ENCODE assay signal across 20 cellular contexts in the genomic region with DNA sequence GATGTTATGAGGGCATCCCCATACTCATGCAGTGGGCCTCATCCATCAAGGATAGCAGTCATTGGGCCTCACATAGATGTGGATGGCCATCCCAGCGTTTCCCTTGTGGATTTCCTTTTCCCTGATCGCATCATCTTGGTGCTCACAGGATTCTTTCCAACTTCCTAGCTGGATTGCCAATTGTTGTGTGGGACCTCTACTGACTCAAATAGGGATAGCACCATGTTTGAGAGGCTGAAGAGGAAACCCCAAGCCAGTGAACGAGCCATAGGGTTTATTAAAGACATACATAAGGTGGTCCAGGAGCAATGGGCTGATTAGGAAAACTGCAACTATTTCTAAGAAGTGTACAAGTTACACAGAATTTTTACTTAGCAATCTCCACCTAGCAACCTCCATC. TPM values are rescaled to one million over a fixed set of nuclear protein-coding genes. Genes with fewer than 3 reads are reported as not detected.
"Had no signal": no experiment of that assay in that cellular context is flagged by ENCODE, and none has a peak within 500 bp of the region (broad histone marks: within the 10 kb centered on the region; RNA-seq: fewer than 3 reads in every experiment).

No MANE protein-coding gene starts in this region.

- H3K27me3 Mint-ChIP-seq: activated naive CD4-positive, alpha-beta T cell treated with anti-CD3 and anti-CD28 coated beads, Interleukin-2, amount 50 U/mL, for 24 hours; stimulated activated naive CD8-positive, alpha-beta T cell treated with anti-CD3 and anti-CD28 coated beads, Interleukin-15, Interleukin-2, amounts not matched to agents 100 ng/mL and 50 ng/mL, for 24 hours; type B pancreatic cell had no signal

- H3K4me1 ChIP-seq: adrenal gland, esophagus muscularis mucosa, lower lobe of right lung, suprapubic skin had no signal

- H3K9me3 Mint-ChIP-seq: activated naive CD4-positive, alpha-beta T cell treated with anti-CD3 and anti-CD28 coated beads, Interleukin-2, amount 50 U/mL, for 24 hours; neural crest cell; stimulated activated naive CD8-positive, alpha-beta T cell treated with anti-CD3 and anti-CD28 coated beads, Interleukin-15, Interleukin-2, amounts not matched to agents 100 ng/mL and 50 ng/mL, for 24 hours; type B pancreatic cell had no signal

- H3K4me3 Mint-ChIP-seq: activated CD8-positive, alpha-beta T cell treated with anti-CD3 and anti-CD28 coated beads, Interleukin-2, amount 10 ng/mL, durations not matched to agents 7 days and 5 days; activated naive CD4-positive, alpha-beta T cell treated with anti-CD3 and anti-CD28 coated beads, Interleukin-2, amount 50 U/mL, for 24 hours; neural crest cell; stimulated activated naive CD8-positive, alpha-beta T cell treated with anti-CD3 and anti-CD28 coated beads, Interleukin-15, Interleukin-2, amounts not matched to agents 100 ng/mL and 50 ng/mL, for 24 hours; type B pancreatic cell had no signal

- H3K9me3 ChIP-seq: adrenal gland, lower lobe of right lung, ovary, suprapubic skin had no signal

- H3K36me3 ChIP-seq: adrenal gland, cardiac muscle cell, esophagus muscularis mucosa, lower lobe of right lung, ovary, suprapubic skin had no signal

- DNase-seq: activated CD4-positive, alpha-beta T cell treated with anti-CD3 and anti-CD28 coated beads for 4 hours; activated CD8-positive, alpha-beta memory T cell treated with anti-CD3 and anti-CD28 coated beads, Interleukin-2, amount 50 U/mL, for 4 hours; activated CD8-positive, alpha-beta T cell treated with anti-CD3 and anti-CD28 coated beads, Interleukin-2, amount 10 ng/mL, durations not matched to agents 7 days and 5 days; activated effector memory CD4-positive, alpha-beta T cell treated with anti-CD3 and anti-CD28 coated beads, Interleukin-2, amount 50 U/mL, for 16 hours; activated T-cell treated with anti-CD3 and anti-CD28 coated beads, Interleukin-2, amount 50 U/mL, for 48 hours; adrenal gland; left colon; lower lobe of right lung; midbrain; ovary had no signal

- H3K36me3 Mint-ChIP-seq: activated naive CD4-positive, alpha-beta T cell treated with anti-CD3 and anti-CD28 coated beads, Interleukin-2, amount 50 U/mL, for 24 hours; type B pancreatic cell had no signal

- H3K27ac ChIP-seq: adrenal gland, cardiac muscle cell, esophagus muscularis mucosa, lower lobe of right lung, ovary, suprapubic skin had no signal

- H3K4me3 ChIP-seq: adrenal gland, cardiac muscle cell, esophagus muscularis mucosa, lower lobe of right lung, ovary, suprapubic skin had no signal

- ATAC-seq: activated CD8-positive, alpha-beta T cell treated with anti-CD3 and anti-CD28 coated beads, Interleukin-2, amount 10 ng/mL, durations not matched to agents 7 days and 5 days; left colon; lower lobe of right lung; sciatic nerve had no signal

- H3K27ac Mint-ChIP-seq: activated CD8-positive, alpha-beta T cell treated with anti-CD3 and anti-CD28 coated beads, Interleukin-2, amount 10 ng/mL, durations not matched to agents 7 days and 5 days; activated naive CD4-positive, alpha-beta T cell treated with anti-CD3 and anti-CD28 coated beads, Interleukin-2, amount 50 U/mL, for 24 hours; stimulated activated naive CD8-positive, alpha-beta T cell treated with anti-CD3 and anti-CD28 coated beads, Interleukin-15, Interleukin-2, amounts not matched to agents 100 ng/mL and 50 ng/mL, for 24 hours; type B pancreatic cell had no signal

- H3K4me1 Mint-ChIP-seq: activated naive CD4-positive, alpha-beta T cell treated with anti-CD3 and anti-CD28 coated beads, Interleukin-2, amount 50 U/mL, for 24 hours; neural crest cell had no signal

- H3K27me3 ChIP-seq: adrenal gland, cardiac muscle cell, esophagus muscularis mucosa, ovary, suprapubic skin had no signal

RNA-seq across cellular contexts. Expression of gene ASZ1, which starts 21.8 kb away (rescaled TPM):
- total RNA-seq: activated CD8-positive, alpha-beta T cell treated with anti-CD3 and anti-CD28 coated beads, Interleukin-2, amount 10 ng/mL, durations not matched to agents 7 days and 5 days; adrenal gland; cardiac muscle cell; esophagus muscularis mucosa; glomerular endothelial cell; left colon; lower lobe of right lung; neural crest cell; ovary; pulmonary artery endothelial cell; sciatic nerve; suprapubic skin had no signal
- polyA plus RNA-seq: adrenal gland, ovary had no signal
